In genomic region chr2:176669398-176670174, GRCh38 we compare ENCODE assay signal across 18 cellular contexts.
DNase-seq lines count a peak whose midpoint lies in the region; ATAC-seq and TF ChIP-seq lines count a peak whose summit lies in the region.
"Had no signal": no experiment of that assay in that cellular context is flagged by ENCODE, and none has a peak within 500 bp of the region (broad histone marks: within the 10 kb centered on the region; RNA-seq: fewer than 3 reads in every experiment).

No MANE protein-coding gene starts in this region.

- TF ChIP-seq CTCF in GM12865 (IDR thresholded peaks at IDR 0.05; ENCODE audit: insufficient read depth, low read depth, low read length, missing control alignments) (no peak), MM.1S (IDR thresholded peaks at IDR 0.05; ENCODE audit: low read length) (no peak), nephron (IDR thresholded peaks at IDR 0.05; ENCODE audit: unreplicated experiment in 3 of 3) (no peak), esophagus muscularis mucosa (IDR thresholded peaks at IDR 0.05) (no peak)

- no peak overlapping the region for H3K9ac ChIP-seq in MM.1S (ENCODE audit: low read length)

- TF ChIP-seq EP300 in esophagus muscularis mucosa (IDR thresholded peaks at IDR 0.05): no peak

- H3K36me3 Mint-ChIP-seq in nephron (ENCODE audit: low read depth): no peaks in the 10 kb centered on the region

- H3K4me1 ChIP-seq in MM.1S (ENCODE audit: low read length): peaks cover 16% of the 10 kb centered on the region
- H3K4me1 ChIP-seq in esophagus muscularis mucosa: peaks cover 0 to 8% (median 2%) of the 10 kb centered on the region in 4 donors

- no peaks in the 10 kb centered on the region for H3K36me3 ChIP-seq in MM.1S (replicated peaks; ENCODE audit: insufficient read depth, low read length)
- H3K36me3 ChIP-seq in esophagus muscularis mucosa: no peaks in the 10 kb centered on the region
- H3K36me3 ChIP-seq: brain microvascular endothelial cell had no signal

- peak overlapping the region; percentile 2 to 63 (median 9) for H3K27ac Mint-ChIP-seq in nephron

- H3K4me3 Mint-ChIP-seq in nephron: no peak overlapping the region
- H3K4me3 Mint-ChIP-seq: neural crest cell had no signal

- H3K27me3 ChIP-seq in MM.1S (replicated peaks; ENCODE audit: insufficient read depth, low read length) (no peaks in the 10 kb centered on the region), esophagus muscularis mucosa (no peaks in the 10 kb centered on the region)

- H3K9me2 ChIP-seq in MM.1S (replicated peaks; ENCODE audit: insufficient read depth, low read length): no peaks in the 10 kb centered on the region

- no peaks in the 10 kb centered on the region for H3F3A ChIP-seq in MM.1S (ENCODE audit: insufficient read depth, low read length)

- 46% methylated on average over 5 of the region's 5 CpGs for WGBS in esophagus muscularis mucosa

- H3K9me3 ChIP-seq in MM.1S (replicated peaks; ENCODE audit: insufficient read depth, low read length) (no peaks in the 10 kb centered on the region), esophagus muscularis mucosa (no peaks in the 10 kb centered on the region)

- intact Hi-C loops in esophagus muscularis mucosa (cut with DNase I): no loop called here

- peak overlapping the region; percentile 7 for H2AFZ ChIP-seq in MM.1S (ENCODE audit: low read length)

- H3K4me3 ChIP-seq in GM12865 (ENCODE audit: low read depth, low read length): no peak overlapping the region
- H3K4me3 ChIP-seq in MM.1S (ENCODE audit: low read length): no peak overlapping the region
- no peak overlapping the region for H3K4me3 ChIP-seq in esophagus muscularis mucosa

- ATAC-seq in GM21786 (IDR thresholded peaks at IDR 0.05; ENCODE audit: unreplicated experiment) (peak; percentile 70), SK-N-SH treated with all-trans-retinoic acid at 6 μM for 48 hours (no peak)
- ATAC-seq: left colon had no signal

- no peaks in the 10 kb centered on the region for H3K79me2 ChIP-seq in MM.1S (ENCODE audit: low read length)

- no peaks in the 10 kb centered on the region for H4K20me1 ChIP-seq in MM.1S (ENCODE audit: insufficient read depth, low read length)

- no peaks in the 10 kb centered on the region for H3K9me3 Mint-ChIP-seq in nephron
- H3K9me3 Mint-ChIP-seq: neural crest cell had no signal

- H3K4me2 ChIP-seq in MM.1S (ENCODE audit: low read depth, low read length): peak overlapping the region; percentile 11

- H3K27me3 Mint-ChIP-seq in nephron (ENCODE audit: low read depth): no peaks in the 10 kb centered on the region

- peak; percentile 57 for DNase-seq in GM12865 (ENCODE audit: low read depth)
- peak; percentile 37 for DNase-seq in MM.1S
- no peak for DNase-seq in esophagus muscularis mucosa (ENCODE audit: extremely low spot score)
- no peak for DNase-seq in stimulated activated CD4-positive, alpha-beta T cell treated with anti-CD3 and anti-CD28 coated beads, Interleukin-4, amount 100 ng/mL, for 24 hours
- no peak for DNase-seq in RPMI8226
- DNase-seq: activated CD4-positive, alpha-beta T cell treated with anti-CD3 and anti-CD28 coated beads, Interleukin-2, amount 50 U/mL, for 48 hours; activated effector memory CD4-positive, alpha-beta T cell treated with Interleukin-2 at 50 U/mL for 16 hours; brain microvascular endothelial cell; DMS153; left colon; NCI-H1417 treated with DMSO at 0.1 percent for 48 hours; NCI-H510A; stimulated activated CD4-positive, alpha-beta T cell treated with anti-CD3 and anti-CD28 coated beads, Interleukin-12 subunit alpha, Interleukin-12 subunit beta, amount 100 ng/mL, for 4 hours; T1000 had no signal

- TF ChIP-seq POLR2A in esophagus muscularis mucosa (IDR thresholded peaks at IDR 0.05; ENCODE audit: low read depth): no peak

- H3K27ac ChIP-seq in MM.1S (ENCODE audit: low read length) (peak overlapping the region; percentile 53; the same call in 1 of the 2 replicates), esophagus muscularis mucosa (replicated peaks in 1 of 4) (peak overlapping the region in 1 of 4 donors; percentile 5)
- H3K27ac ChIP-seq: brain microvascular endothelial cell had no signal

- peaks cover 17% of the 10 kb centered on the region for H3K4me1 Mint-ChIP-seq in nephron

TF ChIP-seq in SK-N-SH treated with all-trans-retinoic acid at 6 μM for 48 hours, 23 proteins besides CTCF, POLR2A, EP300 and RAD21:
- no peak for TF ChIP-seq TOX (CRISPR knock-in tag; IDR thresholded peaks at IDR 0.05; ENCODE audit: borderline replicate concordance)
- no peak for TF ChIP-seq ZFP30 (CRISPR knock-in tag; IDR thresholded peaks at IDR 0.05)
- no peak for TF ChIP-seq ESRRG (CRISPR knock-in tag; IDR thresholded peaks at IDR 0.05)
- no peak for TF ChIP-seq BACH2 (CRISPR knock-in tag; IDR thresholded peaks at IDR 0.05; ENCODE audit: borderline replicate concordance)
- no peak for TF ChIP-seq SNAI2 (CRISPR knock-in tag; IDR thresholded peaks at IDR 0.05)
- TF ChIP-seq ARNTL (CRISPR knock-in tag; IDR thresholded peaks at IDR 0.05; ENCODE audit: borderline replicate concordance, low read depth): no peak
- TF ChIP-seq PATZ1 (CRISPR knock-in tag; IDR thresholded peaks at IDR 0.05; ENCODE audit: borderline replicate concordance): no peak
- TF ChIP-seq OSR1 (CRISPR knock-in tag; IDR thresholded peaks at IDR 0.05): no peak
- no peak for TF ChIP-seq ZNF565 (CRISPR knock-in tag; conservative IDR thresholded peaks at IDR 0.05; ENCODE audit: low read depth)
- no peak for TF ChIP-seq ZC3H10 (CRISPR knock-in tag; IDR thresholded peaks at IDR 0.05)
- no peak for TF ChIP-seq POU6F1 (CRISPR knock-in tag; IDR thresholded peaks at IDR 0.05; ENCODE audit: borderline replicate concordance, low read depth)
- no peak for TF ChIP-seq ZFP3 (CRISPR knock-in tag; IDR thresholded peaks at IDR 0.05)
TF ChIP-seq in SK-N-SH treated with all-trans-retinoic acid at 6 μM for 48 hours: peak in this region for 0.

Comparison
In these comparisons a context has a peak if more than half of its experiments do, and no peak if none do; other contexts are left out.
1. DNase-seq: peak in GM12865 (single experiment) and MM.1S (single experiment); none in esophagus muscularis mucosa (single experiment), stimulated activated CD4-positive, alpha-beta T cell treated with anti-CD3 and anti-CD28 coated beads, Interleukin-4, amount 100 ng/mL, for 24 hours (single experiment) and RPMI8226 (single experiment).